ENCODE assay signal across 17 cellular contexts in genomic region chr10:69661414-69662172, GRCh38. TPM values are rescaled to one million over a fixed set of nuclear protein-coding genes. Genes with fewer than 3 reads are reported as not detected.
DNase-seq lines count a peak whose midpoint lies in the region; ATAC-seq, FAIRE-seq and TF ChIP-seq lines count a peak whose summit lies in the region.
"Had no signal": no experiment of that assay in that cellular context is flagged by ENCODE, and none has a peak within 500 bp of the region (broad histone marks: within the 10 kb centered on the region; RNA-seq: fewer than 3 reads in every experiment).

No MANE protein-coding gene starts in this region.

- no peak overlapping the region for H3K4me2 ChIP-seq in K562 (ENCODE audit: insufficient read depth, low read length)
- H3K4me2 ChIP-seq: BLaER1 had no signal

- peaks cover 6% of the 10 kb centered on the region for H3K27me3 Mint-ChIP-seq in mesothelial cell of epicardium (ENCODE audit: low read depth)

- peaks cover 23% of the 10 kb centered on the region; the same call in 1 of the 2 replicates for H4K20me1 ChIP-seq in K562 (replicated peaks; ENCODE audit: control insufficient read depth, insufficient read depth, low read length)
- H4K20me1 ChIP-seq: BLaER1 had no signal

- H3K27ac ChIP-seq in HEK293 (ENCODE audit: extremely low read depth, low read depth, low read length) (no peak overlapping the region), K562 (ENCODE audit: extremely low read depth, low read depth, low read length) (no peak overlapping the region), SJCRH30 (no peak overlapping the region), upper lobe of right lung (no peak overlapping the region)
- H3K27ac ChIP-seq: 22Rv1, BLaER1 had no signal

- no peak overlapping the region for H2AFZ ChIP-seq in K562 (ENCODE audit: low read depth, low read length)

- TF ChIP-seq CTCF in HEK293 (tag by site-specific recombination; IDR thresholded peaks at IDR 0.05), result no peak
- no peak for TF ChIP-seq CTCF in K562 (IDR thresholded peaks at IDR 0.05 in 2 of 3, conservative IDR thresholded peaks at IDR 0.05 in 1 of 3; ENCODE audit: insufficient read depth in 2 of 3, low read depth in 1 of 3, low read length in 3 of 3)
- TF ChIP-seq CTCF in mesothelial cell of epicardium (IDR thresholded peaks at IDR 0.05; ENCODE audit: unreplicated experiment), result no peak
- no peak for TF ChIP-seq CTCF in upper lobe of right lung (IDR thresholded peaks at IDR 0.05)

- CTCF ChIA-PET in HEK293 (lab: Yijun Ruan, JAX) (interaction anchor here (1.0 to 3.6 kb wide), 4 partner anchors 15 to 146 kb away, joined by 5 to 15 read pairs (median 6); no protein-coding TSS in a partner anchor), K562 (lab: Yijun Ruan, JAX; ENCODE audit: low intra/inter-chr PET ratio) (no interaction called here)

- TF ChIP-seq POLR2A in K562 (conservative IDR thresholded peaks at IDR 0.05), result no peak

- H3K27ac Mint-ChIP-seq in mesothelial cell of epicardium, result peak overlapping the region; percentile 58
- H3K27ac Mint-ChIP-seq: CD8-positive, alpha-beta memory T cell; HFFc6 had no signal

- no peaks in the 10 kb centered on the region for H3K79me2 ChIP-seq in K562 (ENCODE audit: control insufficient read depth, insufficient read depth, low read length)

- peaks cover 27 to 81% of the 10 kb centered on the region in 2 experiments; a peak in 4 of 5 replicates for H3K27me3 ChIP-seq in K562 (ENCODE audit: control insufficient read depth in 2 of 2, insufficient read depth in 2 of 2, low read length in 2 of 2)
- peaks cover 7% of the 10 kb centered on the region; the same call in 1 of the 2 replicates for H3K27me3 ChIP-seq in SJCRH30
- H3K27me3 ChIP-seq in upper lobe of right lung, result peaks cover 12% of the 10 kb centered on the region
- H3K27me3 ChIP-seq: BLaER1 had no signal

- TF ChIP-seq RAD21 in K562 (CRISPR knock-in tag; conservative IDR thresholded peaks at IDR 0.05 in 1 of 2, IDR thresholded peaks at IDR 0.05 in 1 of 2), result no peak

- H3K36me3 ChIP-seq in HEK293 (ENCODE audit: control insufficient read depth in 2 of 2, insufficient read depth in 1 of 2, low read length in 2 of 2) (no peaks in the 10 kb centered on the region), K562 (ENCODE audit: control insufficient read depth, insufficient read depth, low read length) (no peaks in the 10 kb centered on the region), SJCRH30 (no peaks in the 10 kb centered on the region), upper lobe of right lung (no peaks in the 10 kb centered on the region)
- H3K36me3 ChIP-seq: BLaER1, HAP-1 had no signal

- H3K4me3 ChIP-seq in HEK293 (ENCODE audit: low read depth, low read length) (no peak overlapping the region), K562 (no peak overlapping the region), SJCRH30 (no peak overlapping the region), upper lobe of right lung (no peak overlapping the region)
- H3K4me3 ChIP-seq: BLaER1, HAP-1 had no signal

- intact Hi-C loops in K562 (cut with micrococcal nuclease), result no loop called here
- intact Hi-C loops in upper lobe of right lung (cut with DNase I), result no loop called here

- no peak overlapping the region for H3K9ac ChIP-seq in K562 (ENCODE audit: insufficient read depth in 1 of 2, low read depth in 2 of 2, low read length in 2 of 2)
- H3K9ac ChIP-seq: BLaER1 had no signal

- no peak for FAIRE-seq in K562 (lab: Jason Lieb, UNC)
- FAIRE-seq: GM12892 had no signal

- H3K9me3 ChIP-seq in HEK293 (ENCODE audit: control insufficient read depth, insufficient read depth, low read depth, low read length) (no peaks in the 10 kb centered on the region), K562 (replicated peaks; ENCODE audit: control insufficient read depth, insufficient read depth, low read depth, low read length) (no peaks in the 10 kb centered on the region), SJCRH30 (replicated peaks) (no peaks in the 10 kb centered on the region), upper lobe of right lung (no peaks in the 10 kb centered on the region)
- H3K9me3 ChIP-seq: BLaER1, Caco-2, HAP-1 had no signal

- no peaks in the 10 kb centered on the region for H3K9me1 ChIP-seq in K562 (ENCODE audit: control insufficient read depth, insufficient read depth, low read length)

- H3K4me3 Mint-ChIP-seq in mesothelial cell of epicardium, result no peak overlapping the region
- H3K4me3 Mint-ChIP-seq: CD8-positive, alpha-beta memory T cell; HFFc6 had no signal

- peaks cover 30% of the 10 kb centered on the region for H3K4me1 Mint-ChIP-seq in mesothelial cell of epicardium
- H3K4me1 Mint-ChIP-seq: CD8-positive, alpha-beta memory T cell had no signal

- H3K9me3 Mint-ChIP-seq in mesothelial cell of epicardium, result no peaks in the 10 kb centered on the region
- H3K9me3 Mint-ChIP-seq: CD8-positive, alpha-beta memory T cell; HFFc6 had no signal

- ATAC-seq in K562, result no peak
- ATAC-seq in upper lobe of right lung, result no peak

- no peak for TF ChIP-seq EP300 in K562 (IDR thresholded peaks at IDR 0.05; ENCODE audit: low read length)

- in situ Hi-C loops in K562 (cut with MboI), result no loop called here

- H3K4me1 ChIP-seq in HEK293 (ENCODE audit: control insufficient read depth, insufficient read depth, low read length) (no peaks in the 10 kb centered on the region), K562 (replicated peaks in 1 of 2; ENCODE audit: control insufficient read depth in 2 of 2, insufficient read depth in 2 of 2, low read length in 2 of 2) (no peaks in the 10 kb centered on the region), SJCRH30 (no peaks in the 10 kb centered on the region), upper lobe of right lung (no peaks in the 10 kb centered on the region)
- H3K4me1 ChIP-seq: Caco-2, HAP-1 had no signal

- H3K36me3 Mint-ChIP-seq in mesothelial cell of epicardium, result no peaks in the 10 kb centered on the region
- H3K36me3 Mint-ChIP-seq: CD8-positive, alpha-beta memory T cell had no signal

- 0% methylated on average over 4 of the region's 4 CpGs for WGBS in K562 (ENCODE audit: insufficient coverage, low coverage, missing lambda C conversion rate)

- no peak for DNase-seq in K562 (ENCODE audit: extremely low read depth in 1 of 4, low spot score in 3 of 4)
- no peak for DNase-seq in mesothelial cell of epicardium (ENCODE audit: low spot score in 2 of 2, unreplicated experiment in 2 of 2)
- DNase-seq in renal cortical epithelial cell (ENCODE audit: low read depth), result peak; percentile 55
- DNase-seq in SJCRH30, result no peak
- DNase-seq in upper lobe of right lung, result no peak
- DNase-seq in T1000 (lab: John Stamatoyannopoulos, UW), result no peak
- DNase-seq: Caco-2; CD8-positive, alpha-beta memory T cell; DND-41; GDM1; GOT3; HFFc6 had no signal

- BruUV-seq in K562 (replicated peaks; lab: Mats Ljungman, UMichigan), result no TSS peak

- POLR2A ChIA-PET in HEK293 (lab: Yijun Ruan, JAX), result no interaction called here
- POLR2A ChIA-PET in K562 (lab: Yijun Ruan, JAX), result interaction anchor here (0.5 to 0.8 kb wide), 5 partner anchors 9 to 281 kb away, joined by 3 to 4 read pairs (median 3); no protein-coding TSS in a partner anchor

TF ChIP-seq in HEK293, 187 proteins besides CTCF, POLR2A, EP300 and RAD21 (continues in another document):
- no peak for TF ChIP-seq ZBTB44 (tag by site-specific recombination; IDR thresholded peaks at IDR 0.05)

TF ChIP-seq in K562, 482 proteins besides CTCF, POLR2A, EP300 and RAD21 (continues in another document):
- TF ChIP-seq YBX1 (IDR thresholded peaks at IDR 0.05) (no peak), KDM4B (IDR thresholded peaks at IDR 0.05; ENCODE audit: borderline replicate concordance in 2 of 2, low read depth in 1 of 2) (no peak), ZNF445 (CRISPR knock-in tag; IDR thresholded peaks at IDR 0.05; ENCODE audit: low read depth) (no peak), COPS2 (conservative IDR thresholded peaks at IDR 0.05) (no peak), FOXP4 (CRISPR knock-in tag; IDR thresholded peaks at IDR 0.05; ENCODE audit: borderline replicate concordance) (no peak), RAD51 (IDR thresholded peaks at IDR 0.05; ENCODE audit: borderline replicate concordance, low read depth) (no peak), RBM25 (IDR thresholded peaks at IDR 0.05; ENCODE audit: low read depth, low read length, severe bottlenecking) (peak; percentile 90)

RNA-seq across cellular contexts. Expression of gene FAM241B, which starts 31.5 kb away (rescaled TPM):
- total RNA-seq in K562 (2011; cell fraction: chromatin; rRNA removed; ENCODE audit: low replicate concordance), result 9.7 and 14.8 TPM in 2 replicates
- 11.3 and 11.4 TPM in 2 replicates for total RNA-seq in K562 (2011; cell fraction: nucleolus; rRNA removed)
- total RNA-seq in K562 (2011; cell fraction: nucleoplasm; rRNA removed), result 12.5 and 13.0 TPM in 2 replicates
- 2.5 and 3.8 TPM in 2 replicates for total RNA-seq in K562 (2014; rRNA removed)
- 3.0 TPM in 2 replicates for total RNA-seq in K562 (2014; rRNA removed; fragmentation: Illumina TruSeq; extraction: Trizol)
- total RNA-seq in K562 (2015; rRNA removed; fragmentation: Illumina TruSeq; extraction: Trizol), result 2.5 and 3.1 TPM in 2 replicates
- total RNA-seq in K562 (2021), result 7.3 and 7.8 TPM in 2 replicates
- 10.2 and 11.5 TPM in 2 replicates for polyA plus RNA-seq in K562 (2011; rRNA removed)
- 12.4 and 12.6 TPM in 2 replicates for polyA plus RNA-seq in K562 (2011; cell fraction: cytosol; rRNA removed)
- 12.2 and 13.2 TPM in 2 replicates for polyA plus RNA-seq in K562 (2011; cell fraction: nucleus; rRNA removed)
- polyA plus RNA-seq in K562 (2012), result 8.8 and 9.9 TPM in 2 replicates
- 5.6 and 6.3 TPM in 2 replicates for polyA plus RNA-seq in K562 (2014; fragmentation: Illumina TruSeq; extraction: Trizol)
- polyA plus RNA-seq in K562 (2014; fragmentation: Nextera tagmentation; extraction: Ambion mirVana), result 1 to 10 TPM; 1.9 to 2.3 TPM
- 9.5 and 11.1 TPM in 2 replicates for polyA plus RNA-seq in K562 (2014; rRNA removed)
- 4.0 and 5.2 TPM in 2 replicates for polyA minus RNA-seq in K562 (2011; rRNA and poly(A)+ RNA removed)
- 2.8 TPM in 1 of 2 replicates, not detected in the other for polyA minus RNA-seq in K562 (2011; cell fraction: cytosol; rRNA and poly(A)+ RNA removed)
- polyA minus RNA-seq in K562 (2011; cell fraction: nucleus; rRNA and poly(A)+ RNA removed), result 1.5 and 3.9 TPM in 2 replicates
- total RNA-seq in mesothelial cell of epicardium, result 19.2 to 20.9 TPM (median 20.1 TPM) in 3 replicates
- total RNA-seq in renal cortical epithelial cell, result 2.3 and 2.9 TPM in 2 replicates
- 0.86 and 1.2 TPM in 2 replicates for total RNA-seq in SJCRH30 (2014; rRNA removed; shearing (Covaris generic))
- 5.2 TPM for total RNA-seq in upper lobe of right lung

Comparison
In these comparisons a context has a peak if more than half of its experiments do, and no peak if none do; other contexts are left out.
1. Of the 44 proteins assayed by ChIP-seq in both K562 and HEK293: peak only in K562: none; only in HEK293: PATZ1, ZBTB8A and ZNF398; in both: none; in neither: 41.